8 cellular contexts compared by ENCODE assay signal in the genomic region with DNA sequence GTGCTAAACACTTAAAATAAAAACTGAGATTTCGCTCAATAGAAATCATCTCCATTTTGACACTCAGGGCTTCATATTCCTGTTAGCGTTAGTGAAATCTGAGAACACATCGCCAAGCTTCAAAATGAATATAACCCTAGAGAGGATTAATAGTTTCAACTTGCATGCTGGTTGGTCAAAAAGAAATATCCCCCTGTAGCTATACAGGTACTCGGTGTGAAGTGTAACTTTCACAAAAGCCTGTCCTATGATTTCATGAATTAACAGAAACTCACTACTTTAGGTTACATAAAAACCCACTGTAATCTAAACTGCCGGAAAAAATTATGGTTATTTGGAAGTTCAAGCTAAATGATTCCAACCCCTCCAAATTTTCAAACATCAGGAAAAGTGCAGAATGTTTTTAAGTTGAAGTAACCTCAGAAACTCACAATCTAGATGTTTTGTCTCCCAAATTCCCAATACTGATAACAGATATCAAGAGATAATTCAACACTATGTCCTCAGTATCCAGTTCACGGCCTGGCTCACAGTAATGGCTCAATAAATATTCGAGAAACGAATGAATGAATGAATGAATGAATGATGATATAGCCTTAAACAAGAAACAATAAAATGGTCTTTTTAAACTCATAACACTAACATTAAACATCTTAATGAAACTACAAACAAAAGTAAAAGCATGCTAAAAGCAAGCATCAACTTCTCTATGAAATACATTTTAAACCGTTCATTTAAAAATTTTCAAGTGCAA. TPM values are rescaled to one million over a fixed set of nuclear protein-coding genes. Genes with fewer than 3 reads are reported as not detected.
DNase-seq lines count a peak whose midpoint lies in the region; ATAC-seq, FAIRE-seq and TF ChIP-seq lines count a peak whose summit lies in the region.

No MANE protein-coding gene starts in this region.

- TF ChIP-seq POLR2A in endothelial cell of umbilical vein (IDR thresholded peaks at IDR 0.05; ENCODE audit: low read depth, low read length): no peak

- dilution Hi-C loops in endothelial cell of umbilical vein (cut with MboI; ENCODE audit: extremely low pct_ligation_motif_present, low sequenced_read_pairs): no loop called here

- no peak overlapping the region for H3K9ac ChIP-seq in endothelial cell of umbilical vein (replicated peaks; ENCODE audit: extremely low read depth, insufficient read depth, low read length)

- H3K4me3 ChIP-seq in endothelial cell of umbilical vein (replicated peaks in 1 of 3; ENCODE audit: insufficient read depth in 1 of 3, low read depth in 1 of 3, low read length in 3 of 3) (peak overlapping the region in 1 of 3 experiments; percentile 85), retinal pigment epithelial cell (ENCODE audit: low read length) (peak overlapping the region; percentile 90)

- CTCF ChIA-PET in endothelial cell of umbilical vein (lab: Charles Lee): interaction anchor here (0.9 to 5.7 kb wide), 19 partner anchors 11 to 258 kb away, joined by 3 to 81 read pairs (median 5); partner anchors contain the start of gene GORASP2

- no peaks in the 10 kb centered on the region for H3K27me3 ChIP-seq in endothelial cell of umbilical vein (ENCODE audit: control insufficient read depth in 2 of 2, insufficient read depth in 2 of 2, low read length in 2 of 2)

- intact Hi-C loops in endothelial cell of umbilical vein (cut with micrococcal nuclease): loop anchor here (2.0 kb wide), 1 partner anchor 71 kb away; no protein-coding TSS in a partner anchor

- BruUV-seq in endothelial cell of umbilical vein (replicated peaks; lab: Mats Ljungman, UMichigan): no TSS peak

- H3K9me1 ChIP-seq in endothelial cell of umbilical vein (replicated peaks; ENCODE audit: control insufficient read depth, extremely low read depth, insufficient read depth, low read length): peaks cover 2% of the 10 kb centered on the region

- peaks cover 71% of the 10 kb centered on the region for H3K79me2 ChIP-seq in endothelial cell of umbilical vein (ENCODE audit: control insufficient read depth, insufficient read depth, low read length)

- H3K9me3 ChIP-seq in endothelial cell of umbilical vein (replicated peaks; ENCODE audit: control insufficient read depth, insufficient read depth, low read length): no peaks in the 10 kb centered on the region

- H2AFZ ChIP-seq in endothelial cell of umbilical vein (ENCODE audit: low read depth, low read length): no peak overlapping the region

- no peak for FAIRE-seq in endothelial cell of umbilical vein (lab: Jason Lieb, UNC)

- no peak overlapping the region for H3K27ac ChIP-seq in endothelial cell of umbilical vein (ENCODE audit: insufficient read depth, low read depth, low read length)

- peak overlapping the region; percentile 99 for H3K4me2 ChIP-seq in endothelial cell of umbilical vein (ENCODE audit: insufficient read depth, low read length)

- ATAC-seq in HG03196 (IDR thresholded peaks at IDR 0.05; ENCODE audit: unreplicated experiment) (no peak), omental fat pad (ENCODE audit: low FRiP score) (no peak)

- H3K4me1 ChIP-seq in endothelial cell of umbilical vein (ENCODE audit: control insufficient read depth, extremely low read depth, insufficient read depth, low read length): peaks cover 24% of the 10 kb centered on the region

- DNase-seq in NCI-H748 (lab: John Stamatoyannopoulos, UW; ENCODE audit: unreplicated experiment) (peak; percentile 11), NCI-H748 treated with DMSO at 0.1 percent for 48 hours (lab: John Stamatoyannopoulos, UW) (no peak), NCI-H82 treated with DMSO at 0.1 percent for 48 hours (lab: John Stamatoyannopoulos, UW; ENCODE audit: unreplicated experiment) (peak; percentile 51), endothelial cell of umbilical vein (ENCODE audit: low read depth, low spot score) (no peak), retinal pigment epithelial cell (ENCODE audit: low read depth) (no peak), omental fat pad (ENCODE audit: low spot score) (no peak), SHP77 treated with DMSO at 0.1 percent for 48 hours (lab: John Stamatoyannopoulos, UW) (no peak)

- no peak for TF ChIP-seq CTCF in endothelial cell of umbilical vein (IDR thresholded peaks at IDR 0.05; ENCODE audit: extremely low read depth in 1 of 2, insufficient read depth in 1 of 2, low read depth in 1 of 2, low read length in 2 of 2)
- TF ChIP-seq CTCF in retinal pigment epithelial cell (conservative IDR thresholded peaks at IDR 0.05; ENCODE audit: low read depth, low read length): no peak
- TF ChIP-seq CTCF in omental fat pad (IDR thresholded peaks at IDR 0.05): no peak

- POLR2A ChIA-PET in endothelial cell of umbilical vein (lab: Charles Lee): interaction anchor here (0.6 kb wide), 1 partner anchor 15 kb away, joined by 3 read pairs; no protein-coding TSS in a partner anchor

- H3K36me3 ChIP-seq in endothelial cell of umbilical vein (ENCODE audit: control insufficient read depth in 2 of 2, extremely low read depth in 1 of 2, insufficient read depth in 2 of 2, low read length in 2 of 2): no peaks in the 10 kb centered on the region

- peaks cover 29% of the 10 kb centered on the region for H4K20me1 ChIP-seq in endothelial cell of umbilical vein (replicated peaks; ENCODE audit: control insufficient read depth, extremely low read depth, insufficient read depth, low read length)

TF ChIP-seq in endothelial cell of umbilical vein, 7 proteins besides CTCF, POLR2A, EP300 and RAD21:
- TF ChIP-seq MYC (IDR thresholded peaks at IDR 0.05; ENCODE audit: low read depth, low read length) (no peak), GATA2 (IDR thresholded peaks at IDR 0.05; ENCODE audit: insufficient read depth, insufficient read length, low read depth, low read length) (no peak), MAX (IDR thresholded peaks at IDR 0.05; ENCODE audit: insufficient read depth, insufficient read length) (no peak), FOS (IDR thresholded peaks at IDR 0.05; ENCODE audit: borderline replicate concordance, insufficient read depth, low read length) (no peak), JUN (IDR thresholded peaks at IDR 0.05; ENCODE audit: borderline replicate concordance, insufficient read depth, insufficient read length, low read depth) (no peak), EZH2 (IDR thresholded peaks at IDR 0.05; ENCODE audit: borderline replicate concordance, low read depth, low read length, severe bottlenecking) (no peak), POLR2AphosphoS5 (IDR thresholded peaks at IDR 0.05; ENCODE audit: insufficient read depth, low read depth, low read length) (no peak)

RNA-seq across cellular contexts. Expression of gene TLK1, which starts 2.5 kb away (rescaled TPM):
- total RNA-seq in endothelial cell of umbilical vein (53.7 and 62.7 TPM in 2 replicates), omental fat pad (10 to 100 TPM; 18.1 to 34.1 (median 27.3) TPM)
- polyA plus RNA-seq in endothelial cell of umbilical vein: 4.1 and 5.8 TPM in 2 replicates
- 9.5 and 9.7 TPM in 2 replicates for polyA plus RNA-seq in endothelial cell of umbilical vein (2011; cell fraction: cytosol; rRNA removed)
- 11.8 and 14.2 TPM in 2 replicates for polyA plus RNA-seq in endothelial cell of umbilical vein (2011; cell fraction: nucleus; rRNA removed)
- polyA plus RNA-seq in endothelial cell of umbilical vein (2012): 23.2 and 24.8 TPM in 2 replicates
- polyA minus RNA-seq in endothelial cell of umbilical vein: 11.1 and 15.6 TPM in 2 replicates
- polyA minus RNA-seq in endothelial cell of umbilical vein (2011; cell fraction: cytosol; rRNA and poly(A)+ RNA removed): 14.4 TPM
- polyA minus RNA-seq in endothelial cell of umbilical vein (2011; cell fraction: nucleus; rRNA and poly(A)+ RNA removed): 37.4 and 41.5 TPM in 2 replicates

Comparison
In these comparisons a context has a peak if more than half of its experiments do, and no peak if none do; other contexts are left out.
1. DNase-seq: peak in NCI-H748 (single experiment) and NCI-H82 treated with DMSO at 0.1 percent for 48 hours (single experiment); none in NCI-H748 treated with DMSO at 0.1 percent for 48 hours (single experiment), endothelial cell of umbilical vein (single experiment), retinal pigment epithelial cell (single experiment), omental fat pad (single experiment) and SHP77 treated with DMSO at 0.1 percent for 48 hours (single experiment).